In genomic region chr12:65330341-65330740, GRCh38 we compare ENCODE assay signal across 21 cellular contexts. TPM values are rescaled to one million over a fixed set of nuclear protein-coding genes. Genes with fewer than 3 reads are reported as not detected.
DNase-seq lines count a peak whose midpoint lies in the region; TF ChIP-seq lines count a peak whose summit lies in the region.
"Had no signal": no experiment of that assay in that cellular context is flagged by ENCODE, and none has a peak within 500 bp of the region (broad histone marks: within the 10 kb centered on the region; RNA-seq: fewer than 3 reads in every experiment).

No MANE protein-coding gene starts in this region.

- no peaks in the 10 kb centered on the region for H3K36me3 ChIP-seq in breast epithelium

- peaks cover 50% of the 10 kb centered on the region for H3K4me1 Mint-ChIP-seq in brain
- H3K4me1 Mint-ChIP-seq: activated naive CD8-positive, alpha-beta T cell treated with anti-CD3 and anti-CD28 coated beads for 36 hours; CD8-positive, alpha-beta memory T cell; memory B cell had no signal

- intact Hi-C loops in breast epithelium (cut with DNase I; ENCODE audit: low total_unique reads), result no loop called here
- intact Hi-C loops in cardiac septum (cut with DNase I), result no loop called here

- no peaks in the 10 kb centered on the region for H3K36me3 Mint-ChIP-seq in brain
- H3K36me3 Mint-ChIP-seq: activated naive CD8-positive, alpha-beta T cell treated with anti-CD3 and anti-CD28 coated beads for 36 hours; CD8-positive, alpha-beta memory T cell; memory B cell had no signal

- H3K4me3 ChIP-seq in breast epithelium, result no peak overlapping the region

- no peaks in the 10 kb centered on the region for H3K9me3 ChIP-seq in breast epithelium

- no peak for TF ChIP-seq POLR2A in breast epithelium (IDR thresholded peaks at IDR 0.05)

- peak overlapping the region in 3 of 5 experiments; percentile 0 to 11 (median 6) for H3K27ac Mint-ChIP-seq in brain
- H3K27ac Mint-ChIP-seq: activated naive CD8-positive, alpha-beta T cell treated with anti-CD3 and anti-CD28 coated beads for 36 hours; CD8-positive, alpha-beta memory T cell; effector memory CD8-positive, alpha-beta T cell; memory B cell had no signal

- no peaks in the 10 kb centered on the region for H3K4me1 ChIP-seq in breast epithelium

- no peak overlapping the region for H3K27ac ChIP-seq in breast epithelium
- H3K27ac ChIP-seq: VCaP had no signal

- peaks cover 7% of the 10 kb centered on the region for H3K27me3 Mint-ChIP-seq in brain

- H3K4me3 Mint-ChIP-seq in brain, result no peak overlapping the region
- H3K4me3 Mint-ChIP-seq: activated naive CD8-positive, alpha-beta T cell treated with anti-CD3 and anti-CD28 coated beads for 36 hours; CD8-positive, alpha-beta memory T cell; effector memory CD8-positive, alpha-beta T cell; memory B cell had no signal

- DNase-seq in NCI-H2171 treated with DMSO at 0.1 percent for 48 hours (lab: John Stamatoyannopoulos, UW) (peak; percentile 31), NCI-H2171 (lab: John Stamatoyannopoulos, UW) (no peak), left kidney (ENCODE audit: low read depth, low spot score) (peak; percentile 85), breast epithelium (ENCODE audit: low spot score in 2 of 2) (no peak), cardiac septum (ENCODE audit: low spot score) (no peak), DMS79 treated with DMSO at 0.1 percent for 48 hours (lab: John Stamatoyannopoulos, UW) (no peak)
- DNase-seq in activated CD8-positive, alpha-beta memory T cell treated with anti-CD3 and anti-CD28 coated beads, Interleukin-2, amount 50 U/mL, for 48 hours, result no peak
- DNase-seq: activated CD4-positive, alpha-beta T cell treated with anti-CD3 and anti-CD28 coated beads for 4 hours; activated effector memory CD4-positive, alpha-beta T cell treated with Interleukin-2 at 50 U/mL for 16 hours; activated naive CD8-positive, alpha-beta T cell treated with anti-CD3 and anti-CD28 coated beads for 36 hours; CD8-positive, alpha-beta memory T cell; DMS 273 treated with DMSO at 0.1 percent for 48 hours; effector memory CD8-positive, alpha-beta T cell; foreskin melanocyte; NCI-H1092; NCI-H2029; NCI-H774; stimulated activated naive CD4-positive, alpha-beta T cell treated with Interleukin-2 at 50 U/mL for 16 hours had no signal

- peaks cover 0 to 6% (median 0%) of the 10 kb centered on the region in 5 experiments for H3K9me3 Mint-ChIP-seq in brain
- H3K9me3 Mint-ChIP-seq: activated naive CD8-positive, alpha-beta T cell treated with anti-CD3 and anti-CD28 coated beads for 36 hours; CD8-positive, alpha-beta memory T cell; effector memory CD8-positive, alpha-beta T cell; memory B cell had no signal

- no peak for TF ChIP-seq CTCF in brain (conservative IDR thresholded peaks at IDR 0.05)
- TF ChIP-seq CTCF in breast epithelium (IDR thresholded peaks at IDR 0.05), result no peak

- no peaks in the 10 kb centered on the region for H3K27me3 ChIP-seq in breast epithelium

RNA-seq across cellular contexts. Expression of gene MSRB3, which starts 51.9 kb away (rescaled TPM):
- 2.8 TPM for polyA plus RNA-seq in brain (ENCODE audit: insufficient read depth, low read depth, low replicate concordance)
- total RNA-seq in breast epithelium, result 10 to 100 TPM; 35.0 to 59.8 (median 51.8) TPM
- 166 TPM for total RNA-seq in cardiac septum
- total RNA-seq: activated naive CD8-positive, alpha-beta T cell treated with anti-CD3 and anti-CD28 coated beads for 36 hours; CD8-positive, alpha-beta memory T cell had no signal
- polyA plus RNA-seq: CD8-positive, alpha-beta memory T cell had no signal

Comparison
In these comparisons a context has a peak if more than half of its experiments do, and no peak if none do; other contexts are left out.
1. DNase-seq: peak in NCI-H2171 treated with DMSO at 0.1 percent for 48 hours (single experiment) and left kidney (single experiment); none in NCI-H2171 (single experiment), breast epithelium (0 of 2), cardiac septum (single experiment), DMS79 treated with DMSO at 0.1 percent for 48 hours (single experiment) and activated CD8-positive, alpha-beta memory T cell treated with anti-CD3 and anti-CD28 coated beads, Interleukin-2, amount 50 U/mL, for 48 hours (single experiment).